Comparison of ENCODE assay signal across 8 cellular contexts in the genomic region with DNA sequence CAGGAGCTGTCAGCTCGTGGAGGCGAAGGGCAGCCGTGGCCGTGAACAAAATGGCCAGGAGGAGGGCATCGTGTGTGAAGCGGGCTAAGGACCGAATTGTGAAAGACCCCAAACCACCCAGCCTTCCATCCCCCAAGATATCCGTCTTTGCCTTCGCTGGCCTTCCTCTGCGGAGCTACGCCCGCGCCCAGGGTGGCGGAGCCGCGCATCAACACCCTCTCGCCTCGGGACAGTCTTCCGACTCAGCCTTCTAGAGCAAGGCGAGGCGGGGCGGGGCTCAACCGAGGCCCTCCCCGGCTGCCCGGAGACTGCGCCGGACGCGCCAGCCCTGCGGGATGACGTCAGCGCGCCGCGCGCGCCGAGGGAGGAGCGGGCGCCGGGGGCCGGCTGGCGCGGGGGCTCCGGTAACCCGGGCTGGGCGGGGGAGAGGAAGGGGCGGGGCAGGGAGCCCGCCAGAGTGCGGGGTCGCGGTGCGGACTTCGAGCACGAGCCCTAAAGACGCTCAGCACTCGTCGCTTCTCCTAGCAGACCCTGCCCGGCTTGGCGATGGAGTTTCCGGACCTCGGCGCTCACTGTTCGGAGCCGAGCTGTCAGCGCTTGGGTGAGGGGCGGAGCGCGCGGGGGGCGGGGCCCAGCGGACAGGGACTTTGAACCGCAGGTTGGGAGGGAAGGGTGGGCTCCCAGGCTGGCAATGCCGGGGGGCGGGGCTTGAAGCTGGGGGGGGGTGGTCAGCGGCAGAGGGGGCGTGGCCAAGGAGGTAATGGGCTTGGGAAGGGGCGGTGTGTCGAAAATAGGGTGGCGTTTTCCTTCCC. TPM values are rescaled to one million over a fixed set of nuclear protein-coding genes. Genes with fewer than 3 reads are reported as not detected.
A peak's percentile ranks its signal among the peaks of the same experiment; 100 is the strongest.
DNase-seq lines count a peak whose midpoint lies in the region; ATAC-seq and TF ChIP-seq lines count a peak whose summit lies in the region.

A gene with protein sequence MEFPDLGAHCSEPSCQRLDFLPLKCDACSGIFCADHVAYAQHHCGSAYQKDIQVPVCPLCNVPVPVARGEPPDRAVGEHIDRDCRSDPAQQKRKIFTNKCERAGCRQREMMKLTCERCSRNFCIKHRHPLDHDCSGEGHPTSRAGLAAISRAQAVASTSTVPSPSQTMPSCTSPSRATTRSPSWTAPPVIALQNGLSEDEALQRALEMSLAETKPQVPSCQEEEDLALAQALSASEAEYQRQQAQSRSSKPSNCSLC (plus strand): TSS at position 341 of the 812 bp plus-strand sequence. CDS start 206 bp downstream, at position 547.

- H3K4me2 ChIP-seq in Loucy (ENCODE audit: low read depth, low read length, poor library complexity, severe bottlenecking) = peak within 1 kb of the TSS; percentile 100

- H3K9me2 ChIP-seq in Loucy (replicated peaks; ENCODE audit: low read depth, low read length) = no peaks in the 10 kb centered on the region

- H3K27ac Mint-ChIP-seq in activated T-helper 2 cell treated with anti-CD3 and anti-CD28 coated beads, Interferon-gamma antibody, Interleukin-2, Interleukin-4, amounts not matched to agents 10 μg/mL and 5 μg/mL and 100 μg/mL, durations not matched to agents 14 hours and 24 hours and 36 hours = peak within 1 kb of the TSS; percentile 90
- peak within 1 kb of the TSS; percentile 88 to 96 for H3K27ac Mint-ChIP-seq in natural killer cell treated with Interleukin-12 subunit alpha and Interleukin-12 subunit beta and Interleukin-15 and Interleukin-18, amount 100 ng/mL, for 72 hours

- peak; percentile 94 for DNase-seq in ELR (ENCODE audit: low read depth)
- peak; percentile 100 for DNase-seq in H7
- DNase-seq in RWPE2 (ENCODE audit: low spot score) = peak; percentile 92
- DNase-seq in activated T-helper 2 cell treated with anti-CD3 and anti-CD28 coated beads, Interferon-gamma antibody, Interleukin-2, Interleukin-4, amounts not matched to agents 10 μg/mL and 5 μg/mL and 100 μg/mL, durations not matched to agents 14 hours and 24 hours and 36 hours (ENCODE audit: low spot score) = peak; percentile 94
- peak; percentile 87 for DNase-seq in fibroblast of mammary gland (ENCODE audit: low read depth)
- DNase-seq in natural killer cell treated with Interleukin-12 subunit alpha and Interleukin-12 subunit beta and Interleukin-15 and Interleukin-18, amount 100 ng/mL, for 72 hours (ENCODE audit: low spot score) = peak; percentile 96
- DNase-seq in stimulated activated naive CD8-positive, alpha-beta T cell treated with anti-CD3 and anti-CD28 coated beads, Interleukin-15, Interleukin-2, amounts not matched to agents 100 U/mL and 50 U/mL, for 24 hours = peak; percentile 97

- H3K36me3 Mint-ChIP-seq in activated T-helper 2 cell treated with anti-CD3 and anti-CD28 coated beads, Interferon-gamma antibody, Interleukin-2, Interleukin-4, amounts not matched to agents 10 μg/mL and 5 μg/mL and 100 μg/mL, durations not matched to agents 14 hours and 24 hours and 36 hours (ENCODE audit: low read depth) = peaks cover 33% of the 10 kb centered on the region
- no peaks in the 10 kb centered on the region for H3K36me3 Mint-ChIP-seq in natural killer cell treated with Interleukin-12 subunit alpha and Interleukin-12 subunit beta and Interleukin-15 and Interleukin-18, amount 100 ng/mL, for 72 hours

- peak within 1 kb of the TSS; percentile 58 for H3K27ac ChIP-seq in RWPE2 (ENCODE audit: poor library complexity, severe bottlenecking)

- no peaks in the 10 kb centered on the region for H3K27me3 ChIP-seq in H7 (ENCODE audit: control insufficient read depth, insufficient read depth, low read length)
- no peaks in the 10 kb centered on the region for H3K27me3 ChIP-seq in Loucy (ENCODE audit: insufficient read depth, low read length, poor library complexity, severe bottlenecking)
- no peaks in the 10 kb centered on the region for H3K27me3 ChIP-seq in RWPE2 (ENCODE audit: insufficient read depth, poor library complexity, severe bottlenecking)

- H3K4me3 ChIP-seq in H7 (ENCODE audit: insufficient read depth, low read depth, low read length) (peak within 1 kb of the TSS; percentile 73), Loucy (ENCODE audit: low read length, poor library complexity, severe bottlenecking) (peak within 1 kb of the TSS; percentile 90), RWPE2 (ENCODE audit: severe bottlenecking) (peak within 1 kb of the TSS; percentile 43), fibroblast of mammary gland (ENCODE audit: control insufficient read depth, low read depth, low read length) (peak within 1 kb of the TSS; percentile 70)

- H3K4me1 Mint-ChIP-seq in activated T-helper 2 cell treated with anti-CD3 and anti-CD28 coated beads, Interferon-gamma antibody, Interleukin-2, Interleukin-4, amounts not matched to agents 10 μg/mL and 5 μg/mL and 100 μg/mL, durations not matched to agents 14 hours and 24 hours and 36 hours (ENCODE audit: low read depth) = peaks cover 38% of the 10 kb centered on the region
- H3K4me1 Mint-ChIP-seq in natural killer cell treated with Interleukin-12 subunit alpha and Interleukin-12 subunit beta and Interleukin-15 and Interleukin-18, amount 100 ng/mL, for 72 hours (ENCODE audit: low read depth in 2 of 2) = peaks cover 20 to 21% of the 10 kb centered on the region in 2 donors

- H3K9me3 Mint-ChIP-seq in activated T-helper 2 cell treated with anti-CD3 and anti-CD28 coated beads, Interferon-gamma antibody, Interleukin-2, Interleukin-4, amounts not matched to agents 10 μg/mL and 5 μg/mL and 100 μg/mL, durations not matched to agents 14 hours and 24 hours and 36 hours = peaks cover 7% of the 10 kb centered on the region
- H3K9me3 Mint-ChIP-seq in natural killer cell treated with Interleukin-12 subunit alpha and Interleukin-12 subunit beta and Interleukin-15 and Interleukin-18, amount 100 ng/mL, for 72 hours = no peaks in the 10 kb centered on the region

- no peaks in the 10 kb centered on the region for H3K27me3 Mint-ChIP-seq in activated T-helper 2 cell treated with anti-CD3 and anti-CD28 coated beads, Interferon-gamma antibody, Interleukin-2, Interleukin-4, amounts not matched to agents 10 μg/mL and 5 μg/mL and 100 μg/mL, durations not matched to agents 14 hours and 24 hours and 36 hours (ENCODE audit: low read depth)
- H3K27me3 Mint-ChIP-seq in natural killer cell treated with Interleukin-12 subunit alpha and Interleukin-12 subunit beta and Interleukin-15 and Interleukin-18, amount 100 ng/mL, for 72 hours = no peaks in the 10 kb centered on the region

- peak within 1 kb of the TSS; percentile 84 for H3K4me3 Mint-ChIP-seq in activated T-helper 2 cell treated with anti-CD3 and anti-CD28 coated beads, Interferon-gamma antibody, Interleukin-2, Interleukin-4, amounts not matched to agents 10 μg/mL and 5 μg/mL and 100 μg/mL, durations not matched to agents 14 hours and 24 hours and 36 hours (ENCODE audit: low read depth)
- peak within 1 kb of the TSS; percentile 82 for H3K4me3 Mint-ChIP-seq in natural killer cell treated with Interleukin-12 subunit alpha and Interleukin-12 subunit beta and Interleukin-15 and Interleukin-18, amount 100 ng/mL, for 72 hours

- peaks cover 4% of the 10 kb centered on the region for H4K20me1 ChIP-seq in Loucy (ENCODE audit: insufficient read depth, low read length, poor library complexity, severe bottlenecking)

- TF ChIP-seq CTCF in Loucy (conservative IDR thresholded peaks at IDR 0.05; ENCODE audit: low read length) (no peak), RWPE2 (IDR thresholded peaks at IDR 0.05; ENCODE audit: poor library complexity, severe bottlenecking) (no peak), fibroblast of mammary gland (conservative IDR thresholded peaks at IDR 0.05; ENCODE audit: control insufficient read depth, insufficient read depth, low read depth, low read length) (no peak)

- peaks cover 8% of the 10 kb centered on the region; the same call in 1 of the 2 replicates for H3K9me3 ChIP-seq in Loucy (ENCODE audit: insufficient read depth, low read depth, low read length)
- H3K9me3 ChIP-seq in RWPE2 (ENCODE audit: severe bottlenecking) = no peaks in the 10 kb centered on the region

- peaks cover 9% of the 10 kb centered on the region; the same call in 1 of the 2 replicates for H3K79me2 ChIP-seq in Loucy (ENCODE audit: insufficient read depth, low read length)

- ATAC-seq in RWPE2 (ENCODE audit: low read depth) = peak; percentile 96
- ATAC-seq in natural killer cell treated with Interleukin-12 subunit alpha and Interleukin-12 subunit beta and Interleukin-15 and Interleukin-18, amount 100 ng/mL, for 72 hours = peak; percentile 98
- peak; percentile 97 for ATAC-seq in stimulated activated naive CD8-positive, alpha-beta T cell treated with anti-CD3 and anti-CD28 coated beads, Interleukin-15, Interleukin-2, amounts not matched to agents 100 U/mL and 50 U/mL, for 24 hours

- H2AFZ ChIP-seq in Loucy (ENCODE audit: low read length) = peak within 1 kb of the TSS; percentile 93

- H3K9ac ChIP-seq in Loucy (ENCODE audit: low read depth, low read length, poor library complexity, severe bottlenecking) = peak within 1 kb of the TSS; percentile 87

- H3K4me1 ChIP-seq in Loucy (ENCODE audit: insufficient read depth, low read length, poor library complexity, severe bottlenecking) = peaks cover 18% of the 10 kb centered on the region
- peaks cover 7% of the 10 kb centered on the region for H3K4me1 ChIP-seq in RWPE2 (ENCODE audit: insufficient read depth, poor library complexity, severe bottlenecking)

- H3K36me3 ChIP-seq in H7 (replicated peaks; ENCODE audit: control insufficient read depth, insufficient read depth, low read length) = peaks cover 12% of the 10 kb centered on the region
- H3K36me3 ChIP-seq in Loucy (ENCODE audit: insufficient read depth, low read length) = no peaks in the 10 kb centered on the region
- H3K36me3 ChIP-seq in RWPE2 (ENCODE audit: low read depth) = peaks cover 8% of the 10 kb centered on the region

- 0 out of 2 replicates have a peak, but pooled peaks cover 5% of the 10 kb centered on the region for H3F3A ChIP-seq in Loucy (ENCODE audit: low read depth)

- intact Hi-C loops in activated T-helper 2 cell treated with anti-CD3 and anti-CD28 coated beads, Interferon-gamma antibody, Interleukin-2, Interleukin-4, amounts not matched to agents 10 μg/mL and 5 μg/mL and 100 μg/mL, durations not matched to agents 14 hours and 24 hours and 36 hours (cut with micrococcal nuclease) = loop anchor here (1.0 to 2.0 kb wide), 6 partner anchors 23 to 182 kb away; partner anchors contain the start of genes ANKZF1, ATG9A, DNAJB2 and NHEJ1

RNA-seq across cellular contexts. Expression of the gene that starts here (rescaled TPM):
- 25.3 and 29.9 TPM in 2 replicates for total RNA-seq in H7 (2014; rRNA removed; shearing (Covaris generic))
- total RNA-seq in activated T-helper 2 cell treated with anti-CD3 and anti-CD28 coated beads, Interferon-gamma antibody, Interleukin-2, Interleukin-4, amounts not matched to agents 10 μg/mL and 5 μg/mL and 100 μg/mL, durations not matched to agents 14 hours and 24 hours and 36 hours = 27.3 and 33.5 TPM in 2 replicates
- total RNA-seq in natural killer cell treated with Interleukin-12 subunit alpha and Interleukin-12 subunit beta and Interleukin-15 and Interleukin-18, amount 100 ng/mL, for 72 hours = 10 to 100 TPM; 40.4 to 51.8 TPM

Comparison
In these comparisons a context has a peak if more than half of its experiments do, and no peak if none do; other contexts are left out.
1. Peak in every context shown above with its lines: DNase-seq, ATAC-seq, H3K4me3 ChIP-seq and H3K27ac ChIP-seq.